In genomic region chr19:14473915-14474578, GRCh38 we compare ENCODE assay signal across 11 cellular contexts. TPM values are rescaled to one million over a fixed set of nuclear protein-coding genes. Genes with fewer than 3 reads are reported as not detected.
DNase-seq lines count a peak whose midpoint lies in the region; ATAC-seq and TF ChIP-seq lines count a peak whose summit lies in the region.
"Had no signal": no experiment of that assay in that cellular context is flagged by ENCODE, and none has a peak within 500 bp of the region (broad histone marks: within the 10 kb centered on the region; RNA-seq: fewer than 3 reads in every experiment).

No MANE protein-coding gene starts in this region.

- H3K4me3 ChIP-seq in tibial artery: peak overlapping the region; percentile 17 to 27
- H3K4me3 ChIP-seq: lung had no signal

- H3K36me3 ChIP-seq in tibial artery: peaks cover 30 to 43% (median 42%) of the 10 kb centered on the region in 3 donors

- H3K27ac ChIP-seq in tibial artery: no peak overlapping the region

- H3K9me3 ChIP-seq in tibial artery: no peaks in the 10 kb centered on the region

- DNase-seq in activated naive CD8-positive, alpha-beta T cell treated with anti-CD3 and anti-CD28 coated beads, Interleukin-2, amount 50 U/mL, for 24 hours: no peak
- DNase-seq in activated T-helper 1 cell treated with anti-CD3 and anti-CD28 coated beads, Interleukin-12 subunit alpha, Interleukin-12 subunit beta, Interleukin-2, Interleukin-4 antibody, amounts not matched to agents 30 ng/mL and 10 ng/mL and 1 ng/mL, durations not matched to agents 14 hours and 24 hours and 36 hours (ENCODE audit: low spot score): no peak
- peak; percentile 73 for DNase-seq in left kidney (ENCODE audit: low read depth, low spot score)
- DNase-seq in tibial artery: no peak
- DNase-seq in stimulated activated CD4-positive, alpha-beta T cell treated with anti-CD3 and anti-CD28 coated beads, Interleukin-15, amount 100 ng/mL, for 24 hours: no peak
- DNase-seq: NCI-H1417, T1000 had no signal

- no peaks in the 10 kb centered on the region for H3K9me3 Mint-ChIP-seq in activated naive CD8-positive, alpha-beta T cell (ENCODE audit: low read depth)
- H3K9me3 Mint-ChIP-seq in activated naive CD8-positive, alpha-beta T cell treated with anti-CD3 and anti-CD28 coated beads, Interleukin-2, amount 50 U/mL, for 24 hours: no peaks in the 10 kb centered on the region
- no peaks in the 10 kb centered on the region for H3K9me3 Mint-ChIP-seq in activated T-helper 1 cell treated with anti-CD3 and anti-CD28 coated beads, Interleukin-12 subunit alpha, Interleukin-12 subunit beta, Interleukin-2, Interleukin-4 antibody, amounts not matched to agents 30 ng/mL and 10 ng/mL and 1 ng/mL, durations not matched to agents 14 hours and 24 hours and 36 hours

- H3K27me3 ChIP-seq in tibial artery: peaks cover 0 to 36% of the 10 kb centered on the region in 2 donors

- intact Hi-C loops in activated T-helper 1 cell treated with anti-CD3 and anti-CD28 coated beads, Interleukin-12 subunit alpha, Interleukin-12 subunit beta, Interleukin-2, Interleukin-4 antibody, amounts not matched to agents 30 ng/mL and 10 ng/mL and 1 ng/mL, durations not matched to agents 14 hours and 24 hours and 36 hours (cut with micrococcal nuclease): loop anchor here (5.0 kb wide), 1 partner anchor 112 kb away; no protein-coding TSS in a partner anchor
- intact Hi-C loops in tibial artery (cut with DNase I; ENCODE audit: low total_unique reads): loop anchor here (5.0 to 10.0 kb wide), 4 partner anchors 37 to 329 kb away; partner anchors contain the start of gene DDX39A

- H3K27ac Mint-ChIP-seq in activated naive CD8-positive, alpha-beta T cell: no peak overlapping the region
- H3K27ac Mint-ChIP-seq in activated naive CD8-positive, alpha-beta T cell treated with anti-CD3 and anti-CD28 coated beads, Interleukin-2, amount 50 U/mL, for 24 hours: no peak overlapping the region
- no peak overlapping the region for H3K27ac Mint-ChIP-seq in activated T-helper 1 cell treated with anti-CD3 and anti-CD28 coated beads, Interleukin-12 subunit alpha, Interleukin-12 subunit beta, Interleukin-2, Interleukin-4 antibody, amounts not matched to agents 30 ng/mL and 10 ng/mL and 1 ng/mL, durations not matched to agents 14 hours and 24 hours and 36 hours

- no peak for TF ChIP-seq CTCF in tibial artery (IDR thresholded peaks at IDR 0.05)

- peaks cover 5% of the 10 kb centered on the region for H3K27me3 Mint-ChIP-seq in activated naive CD8-positive, alpha-beta T cell
- H3K27me3 Mint-ChIP-seq in activated naive CD8-positive, alpha-beta T cell treated with anti-CD3 and anti-CD28 coated beads, Interleukin-2, amount 50 U/mL, for 24 hours: peaks cover 18% of the 10 kb centered on the region
- H3K27me3 Mint-ChIP-seq in activated T-helper 1 cell treated with anti-CD3 and anti-CD28 coated beads, Interleukin-12 subunit alpha, Interleukin-12 subunit beta, Interleukin-2, Interleukin-4 antibody, amounts not matched to agents 30 ng/mL and 10 ng/mL and 1 ng/mL, durations not matched to agents 14 hours and 24 hours and 36 hours (ENCODE audit: insufficient read depth): peaks cover 17% of the 10 kb centered on the region

- H3K4me3 Mint-ChIP-seq in activated naive CD8-positive, alpha-beta T cell: peak overlapping the region; percentile 59
- no peak overlapping the region for H3K4me3 Mint-ChIP-seq in activated naive CD8-positive, alpha-beta T cell treated with anti-CD3 and anti-CD28 coated beads, Interleukin-2, amount 50 U/mL, for 24 hours
- peak overlapping the region; percentile 32 for H3K4me3 Mint-ChIP-seq in activated T-helper 1 cell treated with anti-CD3 and anti-CD28 coated beads, Interleukin-12 subunit alpha, Interleukin-12 subunit beta, Interleukin-2, Interleukin-4 antibody, amounts not matched to agents 30 ng/mL and 10 ng/mL and 1 ng/mL, durations not matched to agents 14 hours and 24 hours and 36 hours

- H3K36me3 Mint-ChIP-seq in activated naive CD8-positive, alpha-beta T cell: no peaks in the 10 kb centered on the region
- H3K36me3 Mint-ChIP-seq in activated naive CD8-positive, alpha-beta T cell treated with anti-CD3 and anti-CD28 coated beads, Interleukin-2, amount 50 U/mL, for 24 hours (ENCODE audit: low read depth): peaks cover 3% of the 10 kb centered on the region
- peaks cover 6% of the 10 kb centered on the region for H3K36me3 Mint-ChIP-seq in activated T-helper 1 cell treated with anti-CD3 and anti-CD28 coated beads, Interleukin-12 subunit alpha, Interleukin-12 subunit beta, Interleukin-2, Interleukin-4 antibody, amounts not matched to agents 30 ng/mL and 10 ng/mL and 1 ng/mL, durations not matched to agents 14 hours and 24 hours and 36 hours (ENCODE audit: low read depth)

- H3K4me1 ChIP-seq in tibial artery: peaks cover 15 to 50% (median 34%) of the 10 kb centered on the region in 4 donors

- peaks cover 24% of the 10 kb centered on the region for H3K4me1 Mint-ChIP-seq in activated naive CD8-positive, alpha-beta T cell (ENCODE audit: low read depth)
- peaks cover 32% of the 10 kb centered on the region for H3K4me1 Mint-ChIP-seq in activated naive CD8-positive, alpha-beta T cell treated with anti-CD3 and anti-CD28 coated beads, Interleukin-2, amount 50 U/mL, for 24 hours
- peaks cover 31% of the 10 kb centered on the region for H3K4me1 Mint-ChIP-seq in activated T-helper 1 cell treated with anti-CD3 and anti-CD28 coated beads, Interleukin-12 subunit alpha, Interleukin-12 subunit beta, Interleukin-2, Interleukin-4 antibody, amounts not matched to agents 30 ng/mL and 10 ng/mL and 1 ng/mL, durations not matched to agents 14 hours and 24 hours and 36 hours (ENCODE audit: low read depth)

- ATAC-seq in activated naive CD8-positive, alpha-beta T cell treated with anti-CD3 and anti-CD28 coated beads, Interleukin-2, amount 50 U/mL, for 24 hours: no peak
- ATAC-seq in HG02970 (IDR thresholded peaks at IDR 0.05; ENCODE audit: low FRiP score, unreplicated experiment) (no peak), GM19397 (IDR thresholded peaks at IDR 0.05; ENCODE audit: unreplicated experiment) (no peak)

RNA-seq across cellular contexts. Expression of gene PTGER1, which starts 1.1 kb away (rescaled TPM):
- total RNA-seq in activated T-helper 1 cell treated with anti-CD3 and anti-CD28 coated beads, Interleukin-12 subunit alpha, Interleukin-12 subunit beta, Interleukin-2, Interleukin-4 antibody, amounts not matched to agents 30 ng/mL and 10 ng/mL and 1 ng/mL, durations not matched to agents 14 hours and 24 hours and 36 hours: 0.44 and 0.78 TPM in 2 replicates

RNA-seq across cellular contexts. Expression of gene GIPC1, which starts 21.9 kb away (rescaled TPM):
- total RNA-seq in activated T-helper 1 cell treated with anti-CD3 and anti-CD28 coated beads, Interleukin-12 subunit alpha, Interleukin-12 subunit beta, Interleukin-2, Interleukin-4 antibody, amounts not matched to agents 30 ng/mL and 10 ng/mL and 1 ng/mL, durations not matched to agents 14 hours and 24 hours and 36 hours: 42.9 and 43.7 TPM in 2 replicates

RNA-seq across cellular contexts. Expression of gene PKN1, which starts 40.9 kb away (rescaled TPM):
- total RNA-seq in activated T-helper 1 cell treated with anti-CD3 and anti-CD28 coated beads, Interleukin-12 subunit alpha, Interleukin-12 subunit beta, Interleukin-2, Interleukin-4 antibody, amounts not matched to agents 30 ng/mL and 10 ng/mL and 1 ng/mL, durations not matched to agents 14 hours and 24 hours and 36 hours: 151 and 180 TPM in 2 replicates

RNA-seq across cellular contexts. Expression of gene DNAJB1, which starts 44.1 kb away (rescaled TPM):
- total RNA-seq in activated T-helper 1 cell treated with anti-CD3 and anti-CD28 coated beads, Interleukin-12 subunit alpha, Interleukin-12 subunit beta, Interleukin-2, Interleukin-4 antibody, amounts not matched to agents 30 ng/mL and 10 ng/mL and 1 ng/mL, durations not matched to agents 14 hours and 24 hours and 36 hours: 104 and 120 TPM in 2 replicates

RNA-seq across cellular contexts. Expression of gene DDX39A, which starts 54.9 kb away (rescaled TPM):
- total RNA-seq in activated T-helper 1 cell treated with anti-CD3 and anti-CD28 coated beads, Interleukin-12 subunit alpha, Interleukin-12 subunit beta, Interleukin-2, Interleukin-4 antibody, amounts not matched to agents 30 ng/mL and 10 ng/mL and 1 ng/mL, durations not matched to agents 14 hours and 24 hours and 36 hours: 273 and 287 TPM in 2 replicates
